12 cellular contexts compared by ENCODE assay signal in the genomic region with DNA sequence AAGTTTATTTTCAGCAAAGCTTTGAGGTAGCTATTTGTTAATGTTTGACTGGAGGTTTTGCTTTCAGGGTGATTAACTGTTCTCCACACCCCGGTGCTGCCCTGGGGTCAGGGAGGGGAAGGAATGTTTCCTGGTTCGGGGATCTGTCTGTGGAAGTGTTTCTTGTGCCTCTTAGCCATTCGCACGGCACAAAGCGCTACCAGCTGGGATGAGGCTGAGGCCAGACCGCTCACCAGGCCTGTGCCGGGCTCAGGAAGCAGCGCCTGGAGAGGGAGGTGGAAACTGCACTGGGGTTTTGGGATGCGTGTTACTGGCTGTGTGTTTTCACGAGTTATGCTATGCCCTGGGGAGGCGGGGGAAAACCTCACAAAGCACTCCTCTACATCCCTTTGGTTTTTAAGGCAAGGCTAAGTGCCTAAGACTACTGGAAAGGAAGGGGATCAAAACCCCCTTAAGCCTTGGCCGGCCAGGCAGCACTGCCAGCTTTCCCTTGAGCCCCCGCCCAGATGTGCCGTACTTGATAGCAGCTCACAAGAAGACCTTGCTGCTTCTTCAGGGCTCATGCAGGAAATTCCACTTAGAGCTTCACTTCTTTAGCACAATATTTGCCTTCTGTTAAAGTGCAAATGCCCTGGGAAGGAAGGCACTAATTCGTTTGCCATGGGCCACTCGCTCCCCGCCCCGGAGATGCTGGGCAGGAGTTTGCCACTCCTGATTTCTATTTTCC.
DNase-seq lines count a peak whose midpoint lies in the region; ATAC-seq and TF ChIP-seq lines count a peak whose summit lies in the region.
"Had no signal": no experiment of that assay in that cellular context is flagged by ENCODE, and none has a peak within 500 bp of the region (broad histone marks: within the 10 kb centered on the region; RNA-seq: fewer than 3 reads in every experiment).

No MANE protein-coding gene starts in this region.

- H3K4me2 ChIP-seq in hepatocyte, result peak overlapping the region; percentile 64

- TF ChIP-seq CTCF in hepatocyte (IDR thresholded peaks at IDR 0.05; ENCODE audit: poor library complexity) (no peak), progenitor cell of endocrine pancreas (IDR thresholded peaks at IDR 0.05; ENCODE audit: unreplicated experiment) (no peak), brain microvascular endothelial cell (IDR thresholded peaks at IDR 0.05; ENCODE audit: low read depth, low read length, missing control alignments) (no peak)

- H3K9me3 Mint-ChIP-seq in progenitor cell of endocrine pancreas (ENCODE audit: low read depth), result peaks cover 5% of the 10 kb centered on the region

- no peaks in the 10 kb centered on the region for H3K27me3 ChIP-seq in hepatocyte
- H3K27me3 ChIP-seq in brain microvascular endothelial cell (replicated peaks), result no peaks in the 10 kb centered on the region

- no peaks in the 10 kb centered on the region for H3K27me3 Mint-ChIP-seq in progenitor cell of endocrine pancreas

- H2AFZ ChIP-seq in hepatocyte, result peak overlapping the region; percentile 31

- H3K4me1 ChIP-seq in hepatocyte (ENCODE audit: insufficient read depth), result peaks cover 13% of the 10 kb centered on the region

- ATAC-seq in GM19023 (IDR thresholded peaks at IDR 0.05; ENCODE audit: unreplicated experiment) (peak; percentile 70), HG03025 (IDR thresholded peaks at IDR 0.05; ENCODE audit: low FRiP score, unreplicated experiment) (no peak), GM21576 (IDR thresholded peaks at IDR 0.05; ENCODE audit: unreplicated experiment) (no peak), HG03039 (IDR thresholded peaks at IDR 0.05; ENCODE audit: unreplicated experiment) (no peak)

- H3K36me3 ChIP-seq in hepatocyte (replicated peaks; ENCODE audit: insufficient read depth, low read depth) (no peaks in the 10 kb centered on the region), brain microvascular endothelial cell (replicated peaks) (no peaks in the 10 kb centered on the region)

- H3K79me2 ChIP-seq in hepatocyte, result no peaks in the 10 kb centered on the region

- H3K4me3 Mint-ChIP-seq in progenitor cell of endocrine pancreas (ENCODE audit: low read depth), result peak overlapping the region; percentile 37
- H3K4me3 Mint-ChIP-seq: activated B cell treated with CpG ODN at 0.5 μM for 24 hours; activated naive CD8-positive, alpha-beta T cell had no signal

- no peaks in the 10 kb centered on the region for H3K9me2 ChIP-seq in hepatocyte (replicated peaks; ENCODE audit: insufficient read depth)

- H3K27ac Mint-ChIP-seq in progenitor cell of endocrine pancreas, result peak overlapping the region; percentile 95
- H3K27ac Mint-ChIP-seq: activated B cell treated with CpG ODN at 0.5 μM for 24 hours; activated naive CD8-positive, alpha-beta T cell had no signal

- peaks cover 46% of the 10 kb centered on the region for H3K4me1 Mint-ChIP-seq in progenitor cell of endocrine pancreas (ENCODE audit: low read depth)
- H3K4me1 Mint-ChIP-seq: activated B cell treated with CpG ODN at 0.5 μM for 24 hours had no signal

- no peaks in the 10 kb centered on the region for H3K9me3 ChIP-seq in hepatocyte (ENCODE audit: low read depth)

- 32% methylated on average over 18 of the region's 18 CpGs for WGBS in hepatocyte (ENCODE audit: low lambda C conversion rate, missing lambda C conversion rate)

- H3K27ac ChIP-seq in hepatocyte (peak overlapping the region; percentile 73), brain microvascular endothelial cell (no peak overlapping the region)

- DNase-seq in NCI-H82 treated with DMSO at 0.1 percent for 48 hours (lab: John Stamatoyannopoulos, UW; ENCODE audit: unreplicated experiment) (peak; percentile 13), hepatocyte (ENCODE audit: low spot score) (peak; percentile 71), progenitor cell of endocrine pancreas (ENCODE audit: low spot score, unreplicated experiment) (peak; percentile 27), brain microvascular endothelial cell (no peak)
- DNase-seq: activated B cell treated with CpG ODN at 0.5 μM for 24 hours, COR-L47, glutamatergic neuron had no signal

- in situ Hi-C loops in brain microvascular endothelial cell (cut with HindIII; ENCODE audit: low pct_ligation_motif_present, low sequenced_read_pairs), result no loop called here

- no peaks in the 10 kb centered on the region for H4K20me1 ChIP-seq in hepatocyte (ENCODE audit: insufficient read depth, poor library complexity, severe bottlenecking)

- no peaks in the 10 kb centered on the region for H3K36me3 Mint-ChIP-seq in progenitor cell of endocrine pancreas (ENCODE audit: insufficient read depth)
- H3K36me3 Mint-ChIP-seq: activated naive CD8-positive, alpha-beta T cell had no signal

- no peak overlapping the region for H3K4me3 ChIP-seq in hepatocyte
- H3K4me3 ChIP-seq in brain microvascular endothelial cell (ENCODE audit: low read depth, low read length), result no peak overlapping the region
